In the genomic region with DNA sequence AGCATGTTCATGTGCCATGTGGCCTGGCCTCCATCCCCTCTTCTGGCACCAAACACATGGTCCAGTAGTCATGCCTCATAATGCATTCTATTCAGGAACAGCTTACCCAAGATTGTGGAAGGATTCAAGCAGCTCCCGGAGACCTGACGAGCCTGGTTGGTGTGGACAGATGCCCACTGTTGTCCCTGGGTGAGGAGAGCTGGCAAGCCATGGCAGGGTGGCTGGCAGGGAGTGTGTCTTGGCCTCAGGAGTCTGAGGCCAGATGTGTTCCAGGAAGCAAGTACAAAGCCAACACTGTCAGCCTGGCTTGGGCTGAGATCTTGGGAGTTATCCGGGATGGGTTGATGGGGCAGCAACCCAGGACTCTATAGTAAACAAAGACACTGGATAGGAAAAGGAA, we compare ENCODE assay signal across 30 cellular contexts. TPM values are rescaled to one million over a fixed set of nuclear protein-coding genes. Genes with fewer than 3 reads are reported as not detected.
DNase-seq lines count a peak whose midpoint lies in the region; ATAC-seq and TF ChIP-seq lines count a peak whose summit lies in the region.
"Had no signal": no experiment of that assay in that cellular context is flagged by ENCODE, and none has a peak within 500 bp of the region (broad histone marks: within the 10 kb centered on the region; RNA-seq: fewer than 3 reads in every experiment).

No MANE protein-coding gene starts in this region.

- TF ChIP-seq CTCF in WERI-Rb-1 (IDR thresholded peaks at IDR 0.05; ENCODE audit: low read depth, low read length) = no peak
- no peak for TF ChIP-seq CTCF in glutamatergic neuron (IDR thresholded peaks at IDR 0.05; ENCODE audit: partially characterized antibody, unreplicated experiment)
- no peak for TF ChIP-seq CTCF in psoas muscle (IDR thresholded peaks at IDR 0.05)

- H3K36me3 ChIP-seq in WERI-Rb-1 (no peaks in the 10 kb centered on the region), psoas muscle (ENCODE audit: insufficient read depth in 1 of 2, low read depth in 1 of 2) (no peaks in the 10 kb centered on the region)
- H3K36me3 ChIP-seq: uterus had no signal

- ATAC-seq in psoas muscle (peak; percentile 25 to 66 (median 53)), HG03432 (IDR thresholded peaks at IDR 0.05; ENCODE audit: unreplicated experiment) (no peak)
- ATAC-seq: activated CD4-positive, CD25-positive, alpha-beta regulatory T cell treated with anti-CD3 and anti-CD28 coated beads, Interleukin-2, amount 50 U/mL, for 24 hours; K562; natural killer cell treated with Interleukin-12 subunit alpha and Interleukin-12 subunit beta and Interleukin-15 and Interleukin-18, amount 100 ng/mL, for 72 hours; SK-N-SH treated with all-trans-retinoic acid at 6 μM for 48 hours; stimulated activated naive CD8-positive, alpha-beta T cell treated with anti-CD3 and anti-CD28 coated beads, Interleukin-15, Interleukin-2, amounts not matched to agents 100 U/mL and 50 U/mL, for 24 hours had no signal

- 18 to 40% (median 36%) methylated on average over 3 of the region's 3 CpGs for WGBS in psoas muscle, 3 donors

- peak overlapping the region; percentile 4 for H3K27ac Mint-ChIP-seq in glutamatergic neuron (ENCODE audit: unreplicated experiment)
- H3K27ac Mint-ChIP-seq: CD4-positive, CD25-positive, alpha-beta regulatory T cell; natural killer cell treated with Interleukin-12 subunit alpha and Interleukin-12 subunit beta and Interleukin-15 and Interleukin-18, amount 100 ng/mL, for 72 hours had no signal

- H3K27me3 Mint-ChIP-seq in glutamatergic neuron (ENCODE audit: unreplicated experiment) = peaks cover 6% of the 10 kb centered on the region

- H3K4me1 ChIP-seq in psoas muscle = peaks cover 56% of the 10 kb centered on the region
- H3K4me1 ChIP-seq: uterus had no signal

- H3K4me1 Mint-ChIP-seq in glutamatergic neuron (ENCODE audit: low read depth, unreplicated experiment) = peaks cover 51% of the 10 kb centered on the region
- H3K4me1 Mint-ChIP-seq: CD4-positive, CD25-positive, alpha-beta regulatory T cell had no signal

- H3K36me3 Mint-ChIP-seq in glutamatergic neuron (ENCODE audit: unreplicated experiment) = no peaks in the 10 kb centered on the region
- H3K36me3 Mint-ChIP-seq: CD4-positive, CD25-positive, alpha-beta regulatory T cell; natural killer cell treated with Interleukin-12 subunit alpha and Interleukin-12 subunit beta and Interleukin-15 and Interleukin-18, amount 100 ng/mL, for 72 hours had no signal

- H3K4me3 ChIP-seq in WERI-Rb-1 (ENCODE audit: low read depth, low read length) (no peak overlapping the region), psoas muscle (no peak overlapping the region)
- H3K4me3 ChIP-seq: K562, PC-9, uterus had no signal

- H3K4me3 Mint-ChIP-seq in glutamatergic neuron (ENCODE audit: unreplicated experiment) = no peak overlapping the region
- H3K4me3 Mint-ChIP-seq: CD4-positive, CD25-positive, alpha-beta regulatory T cell; natural killer cell treated with Interleukin-12 subunit alpha and Interleukin-12 subunit beta and Interleukin-15 and Interleukin-18, amount 100 ng/mL, for 72 hours had no signal

- peak; percentile 47 for DNase-seq in NCI-H82 (lab: John Stamatoyannopoulos, UW)
- no peak for DNase-seq in NCI-H82 treated with DMSO at 0.1 percent for 48 hours (lab: John Stamatoyannopoulos, UW; ENCODE audit: unreplicated experiment)
- DNase-seq in WERI-Rb-1 = no peak
- no peak for DNase-seq in glutamatergic neuron
- peak; percentile 64 to 88 for DNase-seq in psoas muscle
- DNase-seq in T-helper 1 cell = no peak
- no peak for DNase-seq in kidney glomerular epithelial cell (lab: John Stamatoyannopoulos, UW)
- DNase-seq: 8988T; activated CD4-positive, alpha-beta T cell treated with anti-CD3 and anti-CD28 coated beads, Interleukin-2, amount 50 U/mL, for 48 hours; activated CD8-positive, alpha-beta memory T cell treated with anti-CD3 and anti-CD28 coated beads, Interleukin-2, amount 50 U/mL, for 4 hours; activated naive CD4-positive, alpha-beta T cell; CD4-positive, CD25-positive, alpha-beta regulatory T cell; NCI-H1105; NCI-H187; NCI-H2171; NCI-H524; PC-9; retina; stimulated activated CD4-positive, alpha-beta T cell treated with anti-CD3 and anti-CD28 coated beads, Interleukin-2, amount 100 ng/mL, for 24 hours; stimulated activated naive CD8-positive, alpha-beta T cell treated with anti-CD3 and anti-CD28 coated beads, Interleukin-15, Interleukin-2, amounts not matched to agents 100 U/mL and 50 U/mL, for 24 hours; T-helper 2 cell; uterus had no signal

- H3K27me3 ChIP-seq in WERI-Rb-1 (ENCODE audit: insufficient read depth, low read depth, severe bottlenecking) (no peaks in the 10 kb centered on the region), psoas muscle (ENCODE audit: insufficient read depth in 3 of 3, low read length in 2 of 3) (no peaks in the 10 kb centered on the region)
- H3K27me3 ChIP-seq: uterus had no signal

- intact Hi-C loops in psoas muscle (cut with DNase I) = loop anchor here (5.0 kb wide), 1 partner anchor 42 kb away; no protein-coding TSS in a partner anchor

- H3K9me3 ChIP-seq in WERI-Rb-1 (ENCODE audit: severe bottlenecking) (no peaks in the 10 kb centered on the region), psoas muscle (no peaks in the 10 kb centered on the region)
- H3K9me3 ChIP-seq: uterus had no signal

- peak overlapping the region; percentile 95 for H3K27ac ChIP-seq in WERI-Rb-1
- H3K27ac ChIP-seq in psoas muscle = peak overlapping the region; percentile 89
- H3K27ac ChIP-seq: epithelial cell of prostate, PC-9, uterus had no signal

- peaks cover 6% of the 10 kb centered on the region for H3K9me3 Mint-ChIP-seq in glutamatergic neuron (ENCODE audit: unreplicated experiment)
- H3K9me3 Mint-ChIP-seq: CD4-positive, CD25-positive, alpha-beta regulatory T cell; natural killer cell treated with Interleukin-12 subunit alpha and Interleukin-12 subunit beta and Interleukin-15 and Interleukin-18, amount 100 ng/mL, for 72 hours had no signal

RNA-seq across cellular contexts. Expression of a gene that starts 7.3 kb away (rescaled TPM):
- 148 TPM for total RNA-seq in glutamatergic neuron (ENCODE audit: unreplicated experiment)
- 1,000 to 10,000 TPM in 2 of 4 donors, 100 to 1,000 TPM in 2; 467 to 4,001 (median 1,634) TPM for total RNA-seq in psoas muscle
- polyA plus RNA-seq in psoas muscle = 1,000 to 10,000 TPM; 1,537 to 3,507 (median 3,423) TPM
- total RNA-seq: CD4-positive, CD25-positive, alpha-beta regulatory T cell; Daoy; HT1080; K562; natural killer cell treated with Interleukin-12 subunit alpha and Interleukin-12 subunit beta and Interleukin-15 and Interleukin-18, amount 100 ng/mL, for 72 hours; PC-9 had no signal
- polyA plus RNA-seq: CD4-positive, CD25-positive, alpha-beta regulatory T cell had no signal

RNA-seq across cellular contexts. Expression of a gene that starts 32.8 kb away (rescaled TPM):
- total RNA-seq in glutamatergic neuron (ENCODE audit: unreplicated experiment) (36.4 TPM), psoas muscle (10 to 100 TPM; 26.4 to 50.7 (median 30.4) TPM)
- 10 to 100 TPM; 13.4 to 93.4 (median 33.5) TPM for polyA plus RNA-seq in psoas muscle
- total RNA-seq: CD4-positive, CD25-positive, alpha-beta regulatory T cell had no signal

Comparison
In these comparisons a context has a peak if more than half of its experiments do, and no peak if none do; other contexts are left out.
1. DNase-seq: peak in NCI-H82 (single experiment) and psoas muscle (2 of 2); none in NCI-H82 treated with DMSO at 0.1 percent for 48 hours (single experiment), WERI-Rb-1 (single experiment), glutamatergic neuron (single experiment), T-helper 1 cell (0 of 5) and kidney glomerular epithelial cell (single experiment).